30 cellular contexts compared by ENCODE assay signal in genomic region chr5:143473481-143473880, GRCh38.
"Had no signal": no experiment of that assay in that cellular context is flagged by ENCODE, and none has a peak within 500 bp of the region (broad histone marks: within the 10 kb centered on the region; RNA-seq: fewer than 3 reads in every experiment).

No MANE protein-coding gene starts in this region.

- H3K4me3 Mint-ChIP-seq: naive thymus-derived CD8-positive, alpha-beta T cell; natural killer cell treated with Interleukin-12 subunit alpha and Interleukin-12 subunit beta and Interleukin-15 and Interleukin-18, amount 100 ng/mL, for 72 hours; nephron progenitor cell; neural crest cell; stimulated activated effector memory CD8-positive, alpha-beta T cell treated with anti-CD3 and anti-CD28 coated beads, Interleukin-12 subunit alpha, Interleukin-12 subunit beta, amount 100 ng/mL, for 72 hours; stimulated activated naive B cell treated with anti-CD40 and anti-IgM and Interleukin-4, amounts not matched to agents 10 μg/mL and 1 μg/mL and 100 μg/mL, for 72 hours; stimulated activated naive CD8-positive, alpha-beta T cell treated with anti-CD3 and anti-CD28 coated beads, Interleukin-15, Interleukin-2, amounts not matched to agents 100 ng/mL and 50 ng/mL, for 24 hours; type B pancreatic cell had no signal

- H3K27me3 Mint-ChIP-seq: natural killer cell treated with Interleukin-12 subunit alpha and Interleukin-12 subunit beta and Interleukin-15 and Interleukin-18, amount 100 ng/mL, for 72 hours; progenitor cell of endocrine pancreas; stimulated activated naive B cell treated with anti-CD40 and anti-IgM and Interleukin-4, amounts not matched to agents 10 μg/mL and 1 μg/mL and 100 μg/mL, for 72 hours; stimulated activated naive CD8-positive, alpha-beta T cell treated with anti-CD3 and anti-CD28 coated beads, Interleukin-15, Interleukin-2, amounts not matched to agents 100 ng/mL and 50 ng/mL, for 24 hours; type B pancreatic cell had no signal

- H3K9me3 ChIP-seq: neutrophil, psoas muscle, right lobe of liver, sigmoid colon, stomach, suprapubic skin, testis, tibial artery, transverse colon, upper lobe of right lung, uterus had no signal

- H3K4me1 Mint-ChIP-seq: naive thymus-derived CD8-positive, alpha-beta T cell; nephron progenitor cell; neural crest cell; stimulated activated effector memory CD8-positive, alpha-beta T cell treated with anti-CD3 and anti-CD28 coated beads, Interleukin-12 subunit alpha, Interleukin-12 subunit beta, amount 100 ng/mL, for 72 hours; stimulated activated naive B cell treated with anti-CD40 and anti-IgM and Interleukin-4, amounts not matched to agents 10 μg/mL and 1 μg/mL and 100 μg/mL, for 72 hours had no signal

- H3K9ac ChIP-seq: parathyroid adenoma had no signal

- H3K4me1 ChIP-seq: parathyroid adenoma, right lobe of liver, stomach, suprapubic skin, testis, transverse colon, upper lobe of right lung, uterus had no signal

- H3K36me3 Mint-ChIP-seq: naive thymus-derived CD8-positive, alpha-beta T cell; natural killer cell treated with Interleukin-12 subunit alpha and Interleukin-12 subunit beta and Interleukin-15 and Interleukin-18, amount 100 ng/mL, for 72 hours; stimulated activated effector memory CD8-positive, alpha-beta T cell treated with anti-CD3 and anti-CD28 coated beads, Interleukin-12 subunit alpha, Interleukin-12 subunit beta, amount 100 ng/mL, for 72 hours; stimulated activated naive B cell treated with anti-CD40 and anti-IgM and Interleukin-4, amounts not matched to agents 10 μg/mL and 1 μg/mL and 100 μg/mL, for 72 hours; type B pancreatic cell had no signal

- H3K9me3 Mint-ChIP-seq: naive thymus-derived CD8-positive, alpha-beta T cell; natural killer cell treated with Interleukin-12 subunit alpha and Interleukin-12 subunit beta and Interleukin-15 and Interleukin-18, amount 100 ng/mL, for 72 hours; nephron progenitor cell; neural crest cell; stimulated activated effector memory CD8-positive, alpha-beta T cell treated with anti-CD3 and anti-CD28 coated beads, Interleukin-12 subunit alpha, Interleukin-12 subunit beta, amount 100 ng/mL, for 72 hours; stimulated activated naive B cell treated with anti-CD40 and anti-IgM and Interleukin-4, amounts not matched to agents 10 μg/mL and 1 μg/mL and 100 μg/mL, for 72 hours had no signal

- DNase-seq: naive thymus-derived CD8-positive, alpha-beta T cell; nephron progenitor cell; nucleus accumbens; posterior cingulate gyrus; psoas muscle; right cardiac atrium; right lobe of liver; sigmoid colon; small intestine; stimulated activated CD4-positive, alpha-beta T cell treated with anti-CD3 and anti-CD28 coated beads, Interleukin-15, amount 100 ng/mL, for 24 hours; stimulated activated CD4-positive, alpha-beta T cell treated with anti-CD3 and anti-CD28 coated beads, Interleukin-2, amount 100 ng/mL, for 24 hours; stimulated activated CD4-positive, alpha-beta T cell treated with anti-CD3 and anti-CD28 coated beads, Interleukin-2, amount 100 ng/mL, for 48 hours; stimulated activated CD4-positive, alpha-beta T cell treated with anti-CD3 and anti-CD28 coated beads, Interleukin-4, amount 100 ng/mL, for 24 hours; stimulated activated naive B cell treated with anti-CD40 and anti-IgM and Interleukin-4, amounts not matched to agents 10 μg/mL and 1 μg/mL and 100 μg/mL, for 72 hours; stimulated activated naive CD4-positive, alpha-beta T cell treated with Interleukin-2 at 50 U/mL for 16 hours; stomach; testis; tibial artery; transverse colon; upper lobe of right lung; uterus had no signal

- H3K27ac ChIP-seq: neutrophil, parathyroid adenoma, psoas muscle, right lobe of liver, sigmoid colon, stomach, suprapubic skin, testis, tibial artery, transverse colon, upper lobe of right lung, uterus had no signal

- H3K36me3 ChIP-seq: neutrophil, right lobe of liver, sigmoid colon, stomach, suprapubic skin, tibial artery, transverse colon, upper lobe of right lung, uterus had no signal

- ATAC-seq: naive thymus-derived CD8-positive, alpha-beta T cell; natural killer cell treated with Interleukin-12 subunit alpha and Interleukin-12 subunit beta and Interleukin-15 and Interleukin-18, amount 100 ng/mL, for 72 hours; psoas muscle; right cardiac atrium; right lobe of liver; stimulated activated effector memory CD8-positive, alpha-beta T cell treated with anti-CD3 and anti-CD28 coated beads, Interleukin-12 subunit alpha, Interleukin-12 subunit beta, amount 100 ng/mL, for 72 hours; stimulated activated naive B cell treated with anti-CD40 and anti-IgM and Interleukin-4, amounts not matched to agents 10 μg/mL and 1 μg/mL and 100 μg/mL, for 72 hours; upper lobe of right lung had no signal

- H3K27ac Mint-ChIP-seq: naive thymus-derived CD8-positive, alpha-beta T cell; natural killer cell treated with Interleukin-12 subunit alpha and Interleukin-12 subunit beta and Interleukin-15 and Interleukin-18, amount 100 ng/mL, for 72 hours; nephron progenitor cell; progenitor cell of endocrine pancreas; stimulated activated effector memory CD8-positive, alpha-beta T cell treated with anti-CD3 and anti-CD28 coated beads, Interleukin-12 subunit alpha, Interleukin-12 subunit beta, amount 100 ng/mL, for 72 hours; stimulated activated naive B cell treated with anti-CD40 and anti-IgM and Interleukin-4, amounts not matched to agents 10 μg/mL and 1 μg/mL and 100 μg/mL, for 72 hours; stimulated activated naive CD8-positive, alpha-beta T cell treated with anti-CD3 and anti-CD28 coated beads, Interleukin-15, Interleukin-2, amounts not matched to agents 100 ng/mL and 50 ng/mL, for 24 hours; type B pancreatic cell had no signal

- H3K27me3 ChIP-seq: neutrophil, right lobe of liver, sigmoid colon, stomach, suprapubic skin, testis, tibial artery, transverse colon, upper lobe of right lung, uterus had no signal

- H3K4me3 ChIP-seq: psoas muscle, right lobe of liver, sigmoid colon, stomach, suprapubic skin, testis, tibial artery, transverse colon, upper lobe of right lung, uterus had no signal

- FAIRE-seq: small intestine had no signal
